Comparison of ENCODE assay signal across 12 cellular contexts in genomic region chr9:122016789-122017188, GRCh38.
DNase-seq lines count a peak whose midpoint lies in the region; ATAC-seq and TF ChIP-seq lines count a peak whose summit lies in the region.
"Had no signal": no experiment of that assay in that cellular context is flagged by ENCODE, and none has a peak within 500 bp of the region (broad histone marks: within the 10 kb centered on the region; RNA-seq: fewer than 3 reads in every experiment).

No MANE protein-coding gene starts in this region.

- H3K36me3 ChIP-seq in mammary epithelial cell (ENCODE audit: insufficient read depth, low read length): no peaks in the 10 kb centered on the region
- no peaks in the 10 kb centered on the region for H3K36me3 ChIP-seq in lower lobe of right lung

- CTCF ChIA-PET in AG04450 (lab: Charles Lee): interaction anchor here (1.5 kb wide), 1 partner anchor 471 kb away, joined by 5 read pairs; no protein-coding TSS in a partner anchor
- CTCF ChIA-PET in mammary epithelial cell (lab: Charles Lee; ENCODE audit: low non-redundant PET): no interaction called here

- H3K9me3 ChIP-seq in AG04450 (ENCODE audit: control insufficient read depth, insufficient read depth, low read length) (no peaks in the 10 kb centered on the region), mammary epithelial cell (replicated peaks; ENCODE audit: insufficient read depth, low read length) (no peaks in the 10 kb centered on the region), lower lobe of right lung (no peaks in the 10 kb centered on the region)
- H3K9me3 ChIP-seq: gastroesophageal sphincter had no signal

- H3K27me3 ChIP-seq in AG04450 (ENCODE audit: control insufficient read depth, insufficient read depth, low read length) (no peaks in the 10 kb centered on the region), mammary epithelial cell (ENCODE audit: insufficient read depth, low read length) (no peaks in the 10 kb centered on the region), lower lobe of right lung (ENCODE audit: low read depth) (no peaks in the 10 kb centered on the region)
- H3K27me3 ChIP-seq: gastroesophageal sphincter had no signal

- intact Hi-C loops in mammary epithelial cell (cut with micrococcal nuclease): no loop called here
- intact Hi-C loops in lower lobe of right lung (cut with DNase I): no loop called here

- DNase-seq in AG04450 (ENCODE audit: low read depth, low spot score) (no peak), HFF-Myc (ENCODE audit: extremely low read depth, low read depth) (no peak), mammary epithelial cell (no peak), lower lobe of right lung (no peak), DMS153 (lab: John Stamatoyannopoulos, UW) (no peak), NCI-H2196 treated with DMSO at 0.1 percent for 48 hours (lab: John Stamatoyannopoulos, UW; ENCODE audit: unreplicated experiment) (no peak), KBM-7 (no peak)
- no peak for DNase-seq in activated CD4-positive, alpha-beta T cell treated with anti-CD3 and anti-CD28 coated beads, Interleukin-2, amount 50 U/mL, for 48 hours
- DNase-seq: CD8-positive, alpha-beta memory T cell; NCI-H510A had no signal

- H3K4me2 ChIP-seq in mammary epithelial cell (ENCODE audit: insufficient read depth, low read depth, low read length): no peak overlapping the region

- no TSS peak for BruUV-seq in mammary epithelial cell (replicated peaks; lab: Mats Ljungman, UMichigan)

- H4K20me1 ChIP-seq in mammary epithelial cell (ENCODE audit: insufficient read depth, low read length): no peaks in the 10 kb centered on the region

- in situ Hi-C loops in mammary epithelial cell (cut with MboI; ENCODE audit: low sequenced_read_pairs in 2 of 2): no loop called here
- in situ Hi-C loops in KBM-7 (cut with MboI; ENCODE audit: low pct_unique_long_range_greater_than_20kb, low sequenced_read_pairs): no loop called here

- no peak overlapping the region for H3K4me3 ChIP-seq in AG04450 (ENCODE audit: low read depth, low read length)
- H3K4me3 ChIP-seq in HFF-Myc (replicated peaks; ENCODE audit: low read depth, low read length): no peak overlapping the region
- H3K4me3 ChIP-seq in mammary epithelial cell (replicated peaks in 1 of 3; ENCODE audit: insufficient read depth in 1 of 3, low read depth in 2 of 3, low read length in 3 of 3): no peak overlapping the region
- no peak overlapping the region for H3K4me3 ChIP-seq in lower lobe of right lung
- H3K4me3 ChIP-seq: gastroesophageal sphincter had no signal

- H3K9ac ChIP-seq in mammary epithelial cell (ENCODE audit: insufficient read depth, low read length): no peak overlapping the region

- POLR2A ChIA-PET in AG04450 (lab: Yijun Ruan, JAX): no interaction called here

- ATAC-seq in lower lobe of right lung: no peak
- ATAC-seq: activated CD4-positive, CD25-positive, alpha-beta regulatory T cell treated with anti-CD3 and anti-CD28 coated beads, Interleukin-2, amount 50 U/mL, for 24 hours; gastroesophageal sphincter had no signal

- no peak overlapping the region for H2AFZ ChIP-seq in mammary epithelial cell (ENCODE audit: low read depth, low read length)

- no peak overlapping the region for H3K27ac ChIP-seq in AG04450 (ENCODE audit: low read depth, low read length)
- no peak overlapping the region for H3K27ac ChIP-seq in mammary epithelial cell (ENCODE audit: insufficient read depth, low read depth, low read length)
- H3K27ac ChIP-seq in lower lobe of right lung: no peak overlapping the region
- H3K27ac ChIP-seq: gastroesophageal sphincter had no signal

- no peaks in the 10 kb centered on the region for H3K79me2 ChIP-seq in mammary epithelial cell (ENCODE audit: insufficient read depth, low read length)

- H3K4me1 ChIP-seq in mammary epithelial cell (ENCODE audit: insufficient read depth, low read length) (no peaks in the 10 kb centered on the region), lower lobe of right lung (no peaks in the 10 kb centered on the region)

- peak; percentile 40 for TF ChIP-seq CTCF in AG04450 (IDR thresholded peaks at IDR 0.05; ENCODE audit: low read depth, low read length)
- peak; percentile 52 for TF ChIP-seq CTCF in HFF-Myc (IDR thresholded peaks at IDR 0.05; ENCODE audit: low read depth, low read length, missing control alignments)
- peak; percentile 15 to 18 for TF ChIP-seq CTCF in mammary epithelial cell (conservative IDR thresholded peaks at IDR 0.05 in 1 of 2, IDR thresholded peaks at IDR 0.05 in 1 of 2; ENCODE audit: extremely low read depth in 1 of 2, insufficient read depth in 1 of 2, low read depth in 1 of 2, low read length in 2 of 2)
- TF ChIP-seq CTCF in lower lobe of right lung (IDR thresholded peaks at IDR 0.05): peak; percentile 14

- dilution Hi-C loops in mammary epithelial cell (cut with HindIII; ENCODE audit: low sequenced_read_pairs): no loop called here

- 57% methylated on average over 6 of the region's 6 CpGs for WGBS in mammary epithelial cell (ENCODE audit: low coverage, missing lambda C conversion rate)
